7 cellular contexts compared by ENCODE assay signal in genomic region chr16:2473425-2473926, GRCh38. TPM values are rescaled to one million over a fixed set of nuclear protein-coding genes. Genes with fewer than 3 reads are reported as not detected.
DNase-seq lines count a peak whose midpoint lies in the region; ATAC-seq, FAIRE-seq and TF ChIP-seq lines count a peak whose summit lies in the region.

No MANE protein-coding gene starts in this region.

- FAIRE-seq in D721Med (lab: Jason Lieb, UNC) = no peak

- no peak overlapping the region for H3K9ac ChIP-seq in neural cell (ENCODE audit: low read length)

- no peaks in the 10 kb centered on the region for H3K9me3 Mint-ChIP-seq in activated naive CD8-positive, alpha-beta T cell (ENCODE audit: low read depth)

- no peak overlapping the region for H3K27ac ChIP-seq in neural cell (ENCODE audit: low read length)

- H3K27ac Mint-ChIP-seq in activated naive CD8-positive, alpha-beta T cell = no peak overlapping the region

- H3K79me2 ChIP-seq in neural cell (replicated peaks; ENCODE audit: insufficient read depth, low read length) = peaks cover 8% of the 10 kb centered on the region

- peaks cover 15% of the 10 kb centered on the region for H3K4me1 Mint-ChIP-seq in activated naive CD8-positive, alpha-beta T cell (ENCODE audit: low read depth)

- TF ChIP-seq RAD21 in neural cell (conservative IDR thresholded peaks at IDR 0.05) = no peak

- peak overlapping the region; percentile 21 for H3K4me3 ChIP-seq in Jurkat, Clone E6-1 (ENCODE audit: low read length)
- peak overlapping the region; percentile 53 for H3K4me3 ChIP-seq in neural cell (ENCODE audit: low read length)

- no peaks in the 10 kb centered on the region for H3K9me3 ChIP-seq in neural cell (ENCODE audit: low read length)

- no peaks in the 10 kb centered on the region for H3F3A ChIP-seq in neural cell (ENCODE audit: insufficient read depth, low read length, poor library complexity, severe bottlenecking)

- ATAC-seq in GM21528 (IDR thresholded peaks at IDR 0.05; ENCODE audit: low FRiP score, unreplicated experiment) = no peak
- ATAC-seq in HG02970 (IDR thresholded peaks at IDR 0.05; ENCODE audit: low FRiP score, unreplicated experiment) = no peak

- H3K36me3 Mint-ChIP-seq in activated naive CD8-positive, alpha-beta T cell = no peaks in the 10 kb centered on the region

- DNase-seq in ELF-1 (ENCODE audit: low read depth, low spot score) = peak; percentile 17
- DNase-seq in Jurkat, Clone E6-1 (ENCODE audit: low read depth, low spot score) = no peak
- DNase-seq in D721Med (ENCODE audit: insufficient read length, low spot score) = no peak

- H2AFZ ChIP-seq in neural cell (ENCODE audit: low read depth, low read length) = no peak overlapping the region

- no peak for TF ChIP-seq CTCF in neural cell (IDR thresholded peaks at IDR 0.05; ENCODE audit: poor library complexity, severe bottlenecking)
- TF ChIP-seq CTCF in D721Med (IDR thresholded peaks at IDR 0.05; ENCODE audit: insufficient read depth, missing control alignments) = no peak

- peaks cover 6% of the 10 kb centered on the region for H3K27me3 Mint-ChIP-seq in activated naive CD8-positive, alpha-beta T cell

- H3K36me3 ChIP-seq in neural cell (ENCODE audit: insufficient read depth, low read length) = no peaks in the 10 kb centered on the region

- no peak overlapping the region for H3K4me2 ChIP-seq in neural cell (ENCODE audit: low read length)

- TF ChIP-seq EP300 in neural cell (conservative IDR thresholded peaks at IDR 0.05; ENCODE audit: poor library complexity, severe bottlenecking) = no peak

- H3K9me2 ChIP-seq in neural cell (ENCODE audit: insufficient read depth, low read length) = no peaks in the 10 kb centered on the region

- H4K20me1 ChIP-seq in neural cell (ENCODE audit: insufficient read depth) = no peaks in the 10 kb centered on the region

- H3K27me3 ChIP-seq in neural cell (ENCODE audit: insufficient read depth, low read depth, low read length) = peaks cover under 1% of the 10 kb centered on the region

- H3K4me3 Mint-ChIP-seq in activated naive CD8-positive, alpha-beta T cell = peak overlapping the region; percentile 79

TF ChIP-seq in neural cell, 6 proteins besides CTCF, POLR2A, EP300 and RAD21:
- no peak for TF ChIP-seq EZH2 (IDR thresholded peaks at IDR 0.05; ENCODE audit: borderline replicate concordance, insufficient read depth, low read length, poor library complexity, severe bottlenecking)
- no peak for TF ChIP-seq MXI1 (conservative IDR thresholded peaks at IDR 0.05; ENCODE audit: poor library complexity, severe bottlenecking)
- TF ChIP-seq TAF1 (IDR thresholded peaks at IDR 0.05; ENCODE audit: low read depth) = no peak
- no peak for TF ChIP-seq POLR2AphosphoS5 (IDR thresholded peaks at IDR 0.05)
- TF ChIP-seq SMC3 (conservative IDR thresholded peaks at IDR 0.05; ENCODE audit: poor library complexity) = no peak
- TF ChIP-seq, protein P1, sequence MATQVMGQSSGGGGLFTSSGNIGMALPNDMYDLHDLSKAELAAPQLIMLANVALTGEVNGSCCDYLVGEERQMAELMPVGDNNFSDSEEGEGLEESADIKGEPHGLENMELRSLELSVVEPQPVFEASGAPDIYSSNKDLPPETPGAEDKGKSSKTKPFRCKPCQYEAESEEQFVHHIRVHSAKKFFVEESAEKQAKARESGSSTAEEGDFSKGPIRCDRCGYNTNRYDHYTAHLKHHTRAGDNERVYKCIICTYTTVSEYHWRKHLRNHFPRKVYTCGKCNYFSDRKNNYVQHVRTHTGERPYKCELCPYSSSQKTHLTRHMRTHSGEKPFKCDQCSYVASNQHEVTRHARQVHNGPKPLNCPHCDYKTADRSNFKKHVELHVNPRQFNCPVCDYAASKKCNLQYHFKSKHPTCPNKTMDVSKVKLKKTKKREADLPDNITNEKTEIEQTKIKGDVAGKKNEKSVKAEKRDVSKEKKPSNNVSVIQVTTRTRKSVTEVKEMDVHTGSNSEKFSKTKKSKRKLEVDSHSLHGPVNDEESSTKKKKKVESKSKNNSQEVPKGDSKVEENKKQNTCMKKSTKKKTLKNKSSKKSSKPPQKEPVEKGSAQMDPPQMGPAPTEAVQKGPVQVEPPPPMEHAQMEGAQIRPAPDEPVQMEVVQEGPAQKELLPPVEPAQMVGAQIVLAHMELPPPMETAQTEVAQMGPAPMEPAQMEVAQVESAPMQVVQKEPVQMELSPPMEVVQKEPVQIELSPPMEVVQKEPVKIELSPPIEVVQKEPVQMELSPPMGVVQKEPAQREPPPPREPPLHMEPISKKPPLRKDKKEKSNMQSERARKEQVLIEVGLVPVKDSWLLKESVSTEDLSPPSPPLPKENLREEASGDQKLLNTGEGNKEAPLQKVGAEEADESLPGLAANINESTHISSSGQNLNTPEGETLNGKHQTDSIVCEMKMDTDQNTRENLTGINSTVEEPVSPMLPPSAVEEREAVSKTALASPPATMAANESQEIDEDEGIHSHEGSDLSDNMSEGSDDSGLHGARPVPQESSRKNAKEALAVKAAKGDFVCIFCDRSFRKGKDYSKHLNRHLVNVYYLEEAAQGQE (IDR thresholded peaks at IDR 0.05; ENCODE audit: borderline replicate concordance) = no peak

RNA-seq across cellular contexts. Expression of gene TBC1D24, which starts 1.5 kb away (rescaled TPM):
- 6.2 TPM for polyA plus RNA-seq in Jurkat, Clone E6-1 (2012; ENCODE audit: insufficient read depth, insufficient read length)
- 27.1 and 30.1 TPM in 2 replicates for polyA plus RNA-seq in neural cell
- polyA minus RNA-seq in neural cell = 43.1 and 46.7 TPM in 2 replicates

RNA-seq across cellular contexts. Expression of gene NTN3, which starts 2.4 kb away (rescaled TPM):
- 0.44 TPM for polyA plus RNA-seq in Jurkat, Clone E6-1 (2012; ENCODE audit: insufficient read depth, insufficient read length)
- 1.2 and 2.4 TPM in 2 replicates for polyA plus RNA-seq in neural cell
- 4.3 and 5.1 TPM in 2 replicates for polyA minus RNA-seq in neural cell

RNA-seq across cellular contexts. Expression of gene TEDC2, which starts 13.6 kb away (rescaled TPM):
- 51.3 TPM for polyA plus RNA-seq in Jurkat, Clone E6-1 (2012; ENCODE audit: insufficient read depth, insufficient read length)
- 27.6 and 31.5 TPM in 2 replicates for polyA plus RNA-seq in neural cell
- polyA minus RNA-seq in neural cell = 6.4 and 9.3 TPM in 2 replicates

RNA-seq across cellular contexts. Expression of gene ATP6V0C, which starts 40.3 kb away (rescaled TPM):
- 139 TPM for polyA plus RNA-seq in Jurkat, Clone E6-1 (2012; ENCODE audit: insufficient read depth, insufficient read length)
- polyA plus RNA-seq in neural cell = 89.7 and 100 TPM in 2 replicates
- polyA minus RNA-seq in neural cell = 42.8 and 46.3 TPM in 2 replicates

RNA-seq across cellular contexts. Expression of gene CCNF, which starts 44.2 kb away (rescaled TPM):
- 53.2 TPM for polyA plus RNA-seq in Jurkat, Clone E6-1 (2012; ENCODE audit: insufficient read depth, insufficient read length)
- 5.2 and 5.7 TPM in 2 replicates for polyA plus RNA-seq in neural cell
- polyA minus RNA-seq in neural cell = 16.6 and 21.4 TPM in 2 replicates
